ENCODE assay signal across 17 cellular contexts in the genomic region with DNA sequence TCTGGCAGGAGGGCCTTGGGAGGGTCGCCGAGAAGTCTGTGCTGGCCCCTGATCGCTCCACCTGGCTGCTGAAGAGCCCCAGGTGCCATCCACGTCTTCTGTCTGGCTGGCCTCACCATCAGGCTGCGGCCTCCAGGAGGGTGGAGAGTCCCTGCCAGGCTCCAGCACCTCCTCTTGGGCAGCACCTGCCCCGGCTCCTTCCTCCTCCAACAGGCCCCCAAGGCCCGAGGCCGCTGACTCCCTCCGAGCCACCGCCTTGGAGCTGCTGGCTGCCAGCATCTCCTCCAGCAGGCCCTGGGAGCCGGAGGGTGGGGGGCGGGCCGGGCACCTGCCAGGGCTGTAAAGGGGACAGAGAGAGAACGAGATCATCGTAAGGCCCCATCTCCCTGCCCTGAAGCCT. TPM values are rescaled to one million over a fixed set of nuclear protein-coding genes. Genes with fewer than 3 reads are reported as not detected.
A peak's percentile ranks its signal among the peaks of the same experiment; 100 is the strongest.
DNase-seq lines count a peak whose midpoint lies in the region; ATAC-seq and TF ChIP-seq lines count a peak whose summit lies in the region.
"Had no signal": no experiment of that assay in that cellular context is flagged by ENCODE, and none has a peak within 500 bp of the region (broad histone marks: within the 10 kb centered on the region; RNA-seq: fewer than 3 reads in every experiment).

No MANE protein-coding gene starts in this region.

- H3K9me3 ChIP-seq in cardiac muscle cell (ENCODE audit: low read depth) (no peaks in the 10 kb centered on the region), lower lobe of right lung (peaks cover 13% of the 10 kb centered on the region), stomach (peaks cover 0 to 18% (median 15%) of the 10 kb centered on the region in 4 donors)
- H3K9me3 ChIP-seq: HAP-1 had no signal

- WGBS in stomach, 5 donors = 88 to 98% (median 95%) methylated on average over 12 to 15 of the region's 15 CpGs

- CTCF ChIA-PET in RWPE1 (lab: Yijun Ruan, JAX) = interaction anchor here (0.6 kb wide), 1 partner anchor 228 kb away, joined by 3 read pairs; the partner anchor contains the start of gene TIMM10

- intact Hi-C loops in left cardiac atrium (cut with DNase I) (no loop called here), lower lobe of right lung (cut with DNase I) (no loop called here), stomach (cut with DNase I; ENCODE audit: low total_unique reads) (no loop called here), dorsolateral prefrontal cortex (cut with DNase I) (no loop called here)

- no peak for TF ChIP-seq POLR2A in stomach (IDR thresholded peaks at IDR 0.05)

- no peaks in the 10 kb centered on the region for H3K27me3 ChIP-seq in cardiac muscle cell
- H3K27me3 ChIP-seq in lower lobe of right lung (ENCODE audit: low read depth) = no peaks in the 10 kb centered on the region
- H3K27me3 ChIP-seq in stomach = no peaks in the 10 kb centered on the region
- H3K27me3 ChIP-seq in dorsolateral prefrontal cortex = no peaks in the 10 kb centered on the region
- H3K27me3 ChIP-seq: BLaER1 treated with 17β-estradiol and CSF1 and Interleukin-3, amounts not matched to agents 10 nM and 100 nM had no signal

- ATAC-seq in left cardiac atrium (no peak), lower lobe of right lung (no peak), HG02759 (IDR thresholded peaks at IDR 0.05; ENCODE audit: unreplicated experiment) (no peak)
- ATAC-seq: GM12878 had no signal

- H3K36me3 ChIP-seq in cardiac muscle cell (peaks cover 16% of the 10 kb centered on the region), lower lobe of right lung (peaks cover 59% of the 10 kb centered on the region), stomach (peaks cover 50 to 66% (median 62%) of the 10 kb centered on the region in 4 donors)

- no peak for TF ChIP-seq EP300 in stomach (IDR thresholded peaks at IDR 0.05)

- DNase-seq in cardiac muscle cell (ENCODE audit: low read depth in 1 of 2, low spot score in 1 of 2) = no peak
- DNase-seq in left cardiac atrium = no peak
- DNase-seq in RWPE1 (ENCODE audit: low spot score) = no peak
- DNase-seq in lower lobe of right lung = peak; percentile 29
- DNase-seq in stomach = no peak
- no peak for DNase-seq in Kasumi-1 (lab: John Stamatoyannopoulos, UW)
- no peak for DNase-seq in dorsolateral prefrontal cortex
- DNase-seq: ACHN; CD4-positive, CD25-positive, alpha-beta regulatory T cell; DMS 273 treated with DMSO at 0.1 percent for 48 hours; GOT3 had no signal

- no peak for TF ChIP-seq CTCF in cardiac muscle cell (IDR thresholded peaks at IDR 0.05; ENCODE audit: low read depth, low read length)
- no peak for TF ChIP-seq CTCF in RWPE1 (conservative IDR thresholded peaks at IDR 0.05; ENCODE audit: low read depth)
- no peak for TF ChIP-seq CTCF in lower lobe of right lung (IDR thresholded peaks at IDR 0.05)
- no peak for TF ChIP-seq CTCF in stomach (IDR thresholded peaks at IDR 0.05)
- no peak for TF ChIP-seq CTCF in dorsolateral prefrontal cortex (IDR thresholded peaks at IDR 0.05 in 54 of 56, conservative IDR thresholded peaks at IDR 0.05 in 2 of 56; ENCODE audit: low read depth in 1 of 56, partially characterized antibody in 56 of 56)

- POLR2A ChIA-PET in RWPE1 (lab: Yijun Ruan, JAX; ENCODE audit: low non-redundant PET) = interaction anchor here (0.7 kb wide), 1 partner anchor 14 kb away, joined by 5 read pairs; no protein-coding TSS in a partner anchor

- H3K27ac ChIP-seq in cardiac muscle cell (peak overlapping the region; percentile 56), RWPE1 (peak overlapping the region; percentile 97), lower lobe of right lung (no peak overlapping the region), stomach (peak overlapping the region; percentile 39 to 74 (median 65)), dorsolateral prefrontal cortex (no peak overlapping the region)
- H3K27ac ChIP-seq: BLaER1 treated with 17β-estradiol and CSF1 and Interleukin-3, amounts not matched to agents 10 nM and 100 nM; HL-60 had no signal

- H3K4me3 ChIP-seq in cardiac muscle cell (no peak overlapping the region), lower lobe of right lung (no peak overlapping the region), stomach (no peak overlapping the region), dorsolateral prefrontal cortex (no peak overlapping the region)
- H3K4me3 ChIP-seq: BLaER1 treated with 17β-estradiol and CSF1 and Interleukin-3, amounts not matched to agents 10 nM and 100 nM; GM12878; HAP-1 had no signal

- peaks cover 28% of the 10 kb centered on the region for H3K4me1 ChIP-seq in cardiac muscle cell (ENCODE audit: low read depth)
- H3K4me1 ChIP-seq in lower lobe of right lung = peaks cover 38% of the 10 kb centered on the region
- peaks cover 35 to 45% (median 42%) of the 10 kb centered on the region in 4 donors for H3K4me1 ChIP-seq in stomach
- H3K4me1 ChIP-seq: HAP-1 had no signal

RNA-seq across cellular contexts. Expression of gene TNKS1BP1, which starts 22.3 kb away (rescaled TPM):
- 58.9 and 69.1 TPM in 2 replicates for total RNA-seq in cardiac muscle cell
- polyA plus RNA-seq in cardiac muscle cell = 62.1 and 67.1 TPM in 2 replicates
- 10 to 100 TPM; 73.6 to 82.6 TPM for total RNA-seq in left cardiac atrium
- total RNA-seq in lower lobe of right lung = 147 TPM
- total RNA-seq in stomach = 100 to 1,000 TPM in 3 of 5 donors, 10 to 100 TPM in 2; 59.4 to 238 (median 126) TPM
- polyA plus RNA-seq in stomach = 100 to 1,000 TPM in 2 of 3 donors, 10 to 100 TPM in 1; 84.9 to 136 (median 111) TPM
- total RNA-seq in dorsolateral prefrontal cortex = 100 to 1,000 TPM in 1 of 120 experiments, 10 to 100 TPM in 119; 31.3 to 111 (median 55.2) TPM

RNA-seq across cellular contexts. Expression of gene SSRP1, which starts 33.2 kb away (rescaled TPM):
- total RNA-seq in cardiac muscle cell (112 and 180 TPM in 2 replicates), left cardiac atrium (10 to 100 TPM; 34.7 to 45.5 TPM), lower lobe of right lung (62.2 TPM), stomach (10 to 100 TPM; 15.8 to 62.9 (median 41.9) TPM), dorsolateral prefrontal cortex (10 to 100 TPM; 43.7 to 71.1 (median 56.7) TPM)
- polyA plus RNA-seq in cardiac muscle cell (87.0 and 112 TPM in 2 replicates), stomach (10 to 100 TPM; 43.5 to 58.8 (median 50.6) TPM)

RNA-seq across cellular contexts. Expression of gene P2RX3, which starts 35.7 kb away (rescaled TPM):
- 0.09 and 0.18 TPM in 2 replicates for total RNA-seq in cardiac muscle cell
- 0.39 and 0.62 TPM in 2 replicates for polyA plus RNA-seq in cardiac muscle cell
- total RNA-seq in left cardiac atrium = 1 to 10 TPM in 1 of 2 donors, under 1 TPM in 1; 0.84 to 1.7 TPM
- total RNA-seq in lower lobe of right lung = not detected
- total RNA-seq in stomach = 1 to 10 TPM in 1 of 5 donors, under 1 TPM in 1, not detected in 3; 0.18 to 1.7 TPM
- polyA plus RNA-seq in stomach = not detected
- under 1 TPM in 6 of 120 experiments, not detected in 114; 0.30 to 0.83 (median 0.40) TPM for total RNA-seq in dorsolateral prefrontal cortex
- total RNA-seq: A172; CD4-positive, CD25-positive, alpha-beta regulatory T cell; GM12878 had no signal
- polyA plus RNA-seq: CD4-positive, CD25-positive, alpha-beta regulatory T cell had no signal

Comparison
In these comparisons a context has a peak if more than half of its experiments do, and no peak if none do; other contexts are left out.
1. H3K27ac ChIP-seq: peak in cardiac muscle cell (single experiment), RWPE1 (single experiment) and stomach (5 of 5); none in lower lobe of right lung (single experiment) and dorsolateral prefrontal cortex (0 of 59).